ENCODE assay signal across 2 cellular contexts in the genomic region with DNA sequence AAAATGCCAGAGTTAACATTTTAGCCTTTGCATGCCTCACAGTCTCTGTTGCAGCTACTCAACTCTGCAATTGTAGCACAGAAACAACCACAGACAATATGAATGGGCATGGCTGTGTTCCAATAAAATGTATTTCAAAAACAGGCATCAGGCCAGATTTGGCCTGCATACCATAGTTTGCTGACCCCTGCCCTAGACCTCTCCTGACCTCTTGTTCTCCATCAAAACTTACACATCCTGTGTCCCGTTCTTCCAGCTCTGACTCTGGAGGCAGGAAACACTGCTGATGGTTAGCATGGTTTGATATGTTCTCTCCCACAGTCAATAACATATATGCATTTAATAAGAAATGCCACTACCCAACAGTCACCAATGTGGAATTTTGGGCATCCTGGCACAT.
A peak's percentile ranks its signal among the peaks of the same experiment; 100 is the strongest.
TF ChIP-seq lines count a peak whose summit lies in the region.

No MANE protein-coding gene starts in this region.

TF ChIP-seq in liver, 16 proteins besides CTCF, POLR2A, EP300 and RAD21 (continued from another document):
- TF ChIP-seq, protein P1, sequence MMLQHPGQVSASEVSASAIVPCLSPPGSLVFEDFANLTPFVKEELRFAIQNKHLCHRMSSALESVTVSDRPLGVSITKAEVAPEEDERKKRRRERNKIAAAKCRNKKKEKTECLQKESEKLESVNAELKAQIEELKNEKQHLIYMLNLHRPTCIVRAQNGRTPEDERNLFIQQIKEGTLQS (IDR thresholded peaks at IDR 0.05) = no peak
- TF ChIP-seq FOXA2 (IDR thresholded peaks at IDR 0.05) (no peak), NR2F2 (IDR thresholded peaks at IDR 0.05) (peak; percentile 62), GABPA (IDR thresholded peaks at IDR 0.05 in 1 of 2, conservative IDR thresholded peaks at IDR 0.05 in 1 of 2) (no peak)

TF ChIP-seq in HepG2, 621 proteins besides CTCF, POLR2A, EP300 and RAD21 (continued from another document):
- TF ChIP-seq, protein P2, sequence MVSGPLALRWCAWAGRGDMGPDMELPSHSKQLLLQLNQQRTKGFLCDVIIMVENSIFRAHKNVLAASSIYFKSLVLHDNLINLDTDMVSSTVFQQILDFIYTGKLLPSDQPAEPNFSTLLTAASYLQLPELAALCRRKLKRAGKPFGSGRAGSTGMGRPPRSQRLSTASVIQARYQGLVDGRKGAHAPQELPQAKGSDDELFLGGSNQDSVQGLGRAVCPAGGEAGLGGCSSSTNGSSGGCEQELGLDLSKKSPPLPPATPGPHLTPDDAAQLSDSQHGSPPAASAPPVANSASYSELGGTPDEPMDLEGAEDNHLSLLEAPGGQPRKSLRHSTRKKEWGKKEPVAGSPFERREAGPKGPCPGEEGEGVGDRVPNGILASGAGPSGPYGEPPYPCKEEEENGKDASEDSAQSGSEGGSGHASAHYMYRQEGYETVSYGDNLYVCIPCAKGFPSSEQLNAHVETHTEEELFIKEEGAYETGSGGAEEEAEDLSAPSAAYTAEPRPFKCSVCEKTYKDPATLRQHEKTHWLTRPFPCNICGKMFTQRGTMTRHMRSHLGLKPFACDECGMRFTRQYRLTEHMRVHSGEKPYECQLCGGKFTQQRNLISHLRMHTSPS (CRISPR knock-in tag; IDR thresholded peaks at IDR 0.05; ENCODE audit: low read depth) = no peak
- TF ChIP-seq REPIN1 (CRISPR knock-in tag; IDR thresholded peaks at IDR 0.05; ENCODE audit: borderline replicate concordance, low read depth) (no peak), STAG1 (CRISPR knock-in tag; IDR thresholded peaks at IDR 0.05) (no peak), ZNF616 (CRISPR knock-in tag; IDR thresholded peaks at IDR 0.05; ENCODE audit: low read depth) (no peak), FOXJ3 (CRISPR knock-in tag; IDR thresholded peaks at IDR 0.05; ENCODE audit: borderline replicate concordance) (no peak), SP5 (CRISPR knock-in tag; IDR thresholded peaks at IDR 0.05; ENCODE audit: borderline replicate concordance, low read depth) (no peak), SAP130 (CRISPR knock-in tag; IDR thresholded peaks at IDR 0.05; ENCODE audit: low read depth) (no peak), ARNT2 (CRISPR knock-in tag; IDR thresholded peaks at IDR 0.05; ENCODE audit: low read depth) (no peak), MAFF (IDR thresholded peaks at IDR 0.05; ENCODE audit: low read depth, low read length) (no peak), CEBPB (IDR thresholded peaks at IDR 0.05; ENCODE audit: borderline replicate concordance, low read depth, low read length) (no peak), GATAD1 (CRISPR knock-in tag; IDR thresholded peaks at IDR 0.05) (no peak), NR3C1 (CRISPR knock-in tag; IDR thresholded peaks at IDR 0.05) (no peak), SSRP1 (CRISPR knock-in tag; IDR thresholded peaks at IDR 0.05) (no peak)
- TF ChIP-seq, protein P3, sequence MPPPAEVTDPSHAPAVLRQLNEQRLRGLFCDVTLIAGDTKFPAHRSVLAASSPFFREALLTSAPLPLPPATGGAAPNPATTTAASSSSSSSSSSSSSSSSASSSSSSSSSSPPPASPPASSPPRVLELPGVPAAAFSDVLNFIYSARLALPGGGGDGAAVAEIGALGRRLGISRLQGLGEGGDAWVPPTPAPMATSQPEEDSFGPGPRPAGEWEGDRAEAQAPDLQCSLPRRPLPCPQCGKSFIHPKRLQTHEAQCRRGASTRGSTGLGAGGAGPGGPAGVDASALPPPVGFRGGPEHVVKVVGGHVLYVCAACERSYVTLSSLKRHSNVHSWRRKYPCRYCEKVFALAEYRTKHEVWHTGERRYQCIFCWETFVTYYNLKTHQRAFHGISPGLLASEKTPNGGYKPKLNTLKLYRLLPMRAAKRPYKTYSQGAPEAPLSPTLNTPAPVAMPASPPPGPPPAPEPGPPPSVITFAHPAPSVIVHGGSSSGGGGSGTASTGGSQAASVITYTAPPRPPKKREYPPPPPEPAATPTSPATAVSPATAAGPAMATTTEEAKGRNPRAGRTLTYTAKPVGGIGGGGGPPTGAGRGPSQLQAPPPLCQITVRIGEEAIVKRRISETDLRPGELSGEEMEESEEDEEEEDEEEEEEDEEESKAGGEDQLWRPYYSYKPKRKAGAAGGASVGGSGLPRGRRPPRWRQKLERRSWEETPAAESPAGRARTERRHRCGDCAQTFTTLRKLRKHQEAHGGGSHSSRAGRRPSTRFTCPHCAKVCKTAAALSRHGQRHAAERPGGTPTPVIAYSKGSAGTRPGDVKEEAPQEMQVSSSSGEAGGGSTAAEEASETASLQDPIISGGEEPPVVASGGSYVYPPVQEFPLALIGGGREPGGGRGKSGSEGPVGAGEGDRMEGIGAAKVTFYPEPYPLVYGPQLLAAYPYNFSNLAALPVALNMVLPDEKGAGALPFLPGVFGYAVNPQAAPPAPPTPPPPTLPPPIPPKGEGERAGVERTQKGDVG (CRISPR knock-in tag; IDR thresholded peaks at IDR 0.05; ENCODE audit: borderline replicate concordance) = no peak
- TF ChIP-seq, protein P4, sequence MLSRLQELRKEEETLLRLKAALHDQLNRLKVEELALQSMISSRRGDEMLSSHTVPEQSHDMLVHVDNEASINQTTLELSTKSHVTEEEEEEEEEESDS (CRISPR knock-in tag; IDR thresholded peaks at IDR 0.05; ENCODE audit: borderline replicate concordance) = no peak
- TF ChIP-seq, protein P5, sequence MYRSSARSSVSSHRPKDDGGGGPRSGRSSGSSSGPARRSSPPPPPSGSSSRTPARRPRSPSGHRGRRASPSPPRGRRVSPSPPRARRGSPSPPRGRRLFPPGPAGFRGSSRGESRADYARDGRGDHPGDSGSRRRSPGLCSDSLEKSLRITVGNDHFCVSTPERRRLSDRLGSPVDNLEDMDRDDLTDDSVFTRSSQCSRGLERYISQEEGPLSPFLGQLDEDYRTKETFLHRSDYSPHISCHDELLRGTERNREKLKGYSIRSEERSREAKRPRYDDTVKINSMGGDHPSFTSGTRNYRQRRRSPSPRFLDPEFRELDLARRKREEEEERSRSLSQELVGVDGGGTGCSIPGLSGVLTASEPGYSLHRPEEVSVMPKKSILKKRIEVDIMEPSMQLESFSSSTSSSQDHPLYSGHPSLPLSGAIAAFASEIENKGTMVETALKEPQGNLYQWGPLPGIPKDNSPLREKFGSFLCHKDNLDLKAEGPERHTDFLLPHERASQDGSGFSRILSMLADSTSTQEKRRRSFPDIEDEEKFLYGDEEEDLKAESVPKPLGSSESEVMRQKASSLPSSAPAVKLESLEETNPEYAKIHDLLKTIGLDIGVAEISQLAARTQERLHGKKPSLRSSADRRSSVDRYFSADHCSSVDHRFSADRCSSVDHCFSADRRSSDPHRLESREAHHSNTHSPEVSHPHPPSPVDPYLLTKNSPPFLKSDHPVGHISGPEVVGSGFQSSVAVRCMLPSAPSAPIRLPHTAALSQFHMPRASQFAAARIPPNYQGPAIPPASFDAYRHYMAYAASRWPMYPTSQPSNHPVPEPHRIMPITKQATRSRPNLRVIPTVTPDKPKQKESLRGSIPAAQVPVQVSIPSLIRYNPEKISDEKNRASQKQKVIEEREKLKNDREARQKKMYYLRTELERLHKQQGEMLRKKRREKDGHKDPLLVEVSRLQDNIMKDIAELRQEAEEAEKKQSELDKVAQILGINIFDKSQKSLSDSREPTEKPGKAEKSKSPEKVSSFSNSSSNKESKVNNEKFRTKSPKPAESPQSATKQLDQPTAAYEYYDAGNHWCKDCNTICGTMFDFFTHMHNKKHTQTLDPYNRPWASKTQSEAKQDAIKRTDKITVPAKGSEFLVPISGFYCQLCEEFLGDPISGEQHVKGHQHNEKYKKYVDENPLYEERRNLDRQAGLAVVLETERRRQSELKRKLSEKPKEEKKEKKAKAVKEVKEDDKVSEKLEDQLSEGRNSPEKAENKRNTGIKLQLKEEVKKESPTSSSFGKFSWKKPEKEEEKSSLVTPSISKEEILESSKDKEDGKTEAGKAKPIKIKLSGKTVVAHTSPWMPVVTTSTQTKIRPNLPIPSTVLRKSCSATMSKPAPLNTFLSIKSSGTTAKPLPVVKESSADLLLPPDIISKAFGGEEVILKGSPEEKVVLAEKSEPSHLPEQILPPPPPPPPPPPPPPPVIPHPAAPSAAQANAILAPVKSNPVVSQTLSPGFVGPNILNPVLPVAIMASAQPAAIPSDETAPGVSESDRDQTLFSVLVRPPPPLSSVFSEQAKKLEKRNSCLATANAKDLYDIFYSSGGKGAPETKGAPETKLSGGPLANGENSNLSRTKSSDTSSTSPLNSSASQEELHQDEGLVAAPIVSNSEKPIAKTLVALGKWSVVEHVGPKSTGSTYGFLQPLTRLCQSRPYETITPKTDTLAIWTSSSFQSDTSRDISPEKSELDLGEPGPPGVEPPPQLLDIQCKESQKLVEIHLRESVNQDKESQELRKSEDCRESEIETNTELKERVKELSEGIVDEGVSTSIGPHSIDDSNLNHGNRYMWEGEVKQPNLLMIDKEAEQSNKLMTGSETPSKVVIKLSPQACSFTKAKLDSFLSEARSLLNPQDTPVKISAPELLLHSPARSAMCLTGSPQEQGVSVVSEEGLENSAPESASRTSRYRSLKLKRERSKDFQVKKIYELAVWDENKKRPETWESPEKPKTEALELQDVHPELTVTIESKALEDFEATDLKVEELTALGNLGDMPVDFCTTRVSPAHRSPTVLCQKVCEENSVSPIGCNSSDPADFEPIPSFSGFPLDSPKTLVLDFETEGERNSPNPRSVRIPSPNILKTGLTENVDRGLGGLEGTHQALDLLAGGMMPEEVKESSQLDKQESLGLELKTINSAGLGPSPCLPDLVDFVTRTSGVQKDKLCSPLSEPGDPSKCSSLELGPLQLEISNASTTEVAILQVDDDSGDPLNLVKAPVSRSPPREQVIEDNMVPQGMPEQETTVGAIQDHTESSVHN (CRISPR knock-in tag; IDR thresholded peaks at IDR 0.05) = no peak
